Comparison of ENCODE assay signal across 8 cellular contexts in the genomic region with DNA sequence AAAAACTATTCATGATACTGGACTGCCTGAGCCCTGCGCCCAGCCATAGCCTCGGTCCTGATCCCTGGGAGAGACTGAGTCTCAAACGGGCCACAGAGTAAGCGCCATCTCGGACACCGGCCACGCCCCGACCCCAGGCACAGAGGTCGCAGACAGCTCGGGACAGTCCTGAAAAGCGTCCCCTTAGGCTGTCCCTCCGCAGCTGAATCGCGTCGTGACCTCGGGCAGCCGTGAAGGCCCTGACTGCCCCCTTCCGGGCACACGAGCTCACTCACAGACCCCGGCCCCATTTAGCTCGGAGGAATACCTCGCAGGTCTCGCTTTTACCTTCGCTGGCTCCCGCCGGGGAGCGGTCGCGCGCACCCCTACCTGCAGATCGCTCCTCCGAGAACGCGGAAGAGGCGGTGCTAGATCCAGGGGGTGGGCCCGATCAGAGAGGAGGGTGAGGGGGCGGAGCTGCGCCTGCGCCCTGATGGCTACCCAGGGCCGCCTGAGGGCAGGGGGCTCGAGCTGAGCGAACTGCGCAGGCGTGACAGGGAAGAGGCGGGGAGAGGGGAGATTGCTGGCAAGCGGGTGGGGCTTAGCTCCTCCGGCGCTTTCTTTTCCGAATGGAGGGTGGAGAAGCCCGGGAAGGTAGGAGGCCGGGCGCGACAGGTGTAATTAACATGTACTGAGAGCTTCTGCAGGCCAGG. TPM values are rescaled to one million over a fixed set of nuclear protein-coding genes. Genes with fewer than 3 reads are reported as not detected.
DNase-seq lines count a peak whose midpoint lies in the region; ATAC-seq and TF ChIP-seq lines count a peak whose summit lies in the region.

A gene (minus strand): TSS at position 411 of the 692 bp plus-strand sequence. CDS start 20,941 bp downstream, outside the sequence.

- no peaks in the 10 kb centered on the region for H3K36me3 ChIP-seq in ACC112 (ENCODE audit: insufficient read depth, low read length)
- no peaks in the 10 kb centered on the region for H3K36me3 ChIP-seq in WERI-Rb-1
- peaks cover 8% of the 10 kb centered on the region for H3K36me3 ChIP-seq in mammary epithelial cell (ENCODE audit: insufficient read depth, low read length)

- peak; percentile 98 for DNase-seq in NCI-H2196 (lab: John Stamatoyannopoulos, UW; ENCODE audit: unreplicated experiment)
- peak; percentile 98 for DNase-seq in WERI-Rb-1
- peak; percentile 93 for DNase-seq in mammary epithelial cell

- no peaks in the 10 kb centered on the region for H4K20me1 ChIP-seq in mammary epithelial cell (ENCODE audit: insufficient read depth, low read length)

- no peaks in the 10 kb centered on the region for H3K79me2 ChIP-seq in ACC112 (ENCODE audit: control insufficient read depth, insufficient read depth, low read length, unreplicated experiment)
- H3K79me2 ChIP-seq in mammary epithelial cell (ENCODE audit: insufficient read depth, low read length), result peaks cover 45% of the 10 kb centered on the region

- CTCF ChIA-PET in mammary epithelial cell (lab: Charles Lee; ENCODE audit: low non-redundant PET), result no interaction called here

- H3K27ac ChIP-seq in ACC112 (ENCODE audit: low read depth, low read length) (no peak within 1 kb of the TSS), WERI-Rb-1 (peak within 1 kb of the TSS; percentile 47), mammary epithelial cell (ENCODE audit: insufficient read depth, low read depth, low read length) (peak within 1 kb of the TSS; percentile 49), skin epidermis (peak within 1 kb of the TSS in 20 of 21 experiments; percentile 55 to 95 (median 86))

- H3K4me3 ChIP-seq in ACC112 (ENCODE audit: low read depth, low read length) (peak within 1 kb of the TSS; percentile 86), WERI-Rb-1 (ENCODE audit: low read depth, low read length) (peak within 1 kb of the TSS; percentile 72), mammary epithelial cell (replicated peaks in 1 of 3; ENCODE audit: insufficient read depth in 1 of 3, low read depth in 2 of 3, low read length in 3 of 3) (peak within 1 kb of the TSS; percentile 81 to 98 (median 98)), iPS-18c (ENCODE audit: insufficient read depth, low read depth, low read length) (peak within 1 kb of the TSS; percentile 89), skin epidermis (peak within 1 kb of the TSS; percentile 57 to 92 (median 68))

- TSS peak; percentile 50 for BruUV-seq in mammary epithelial cell (replicated peaks; lab: Mats Ljungman, UMichigan)

- TF ChIP-seq CTCF in WERI-Rb-1 (IDR thresholded peaks at IDR 0.05; ENCODE audit: low read depth, low read length) (no peak), mammary epithelial cell (conservative IDR thresholded peaks at IDR 0.05 in 1 of 2, IDR thresholded peaks at IDR 0.05 in 1 of 2; ENCODE audit: extremely low read depth in 1 of 2, insufficient read depth in 1 of 2, low read depth in 1 of 2, low read length in 2 of 2) (peak in 1 of 2 donors; percentile 17)

- intact Hi-C loops in mammary epithelial cell (cut with micrococcal nuclease), result loop anchor here (1.0 kb wide), 1 partner anchor 64 kb away; a partner anchor contains a TSS

- peak within 1 kb of the TSS; percentile 91 for H3K4me2 ChIP-seq in mammary epithelial cell (ENCODE audit: insufficient read depth, low read depth, low read length)

- H3K9me3 ChIP-seq in WERI-Rb-1 (ENCODE audit: severe bottlenecking) (no peaks in the 10 kb centered on the region), mammary epithelial cell (replicated peaks; ENCODE audit: insufficient read depth, low read length) (no peaks in the 10 kb centered on the region), iPS-18c (ENCODE audit: control insufficient read depth, insufficient read depth, low read length) (no peaks in the 10 kb centered on the region)

- in situ Hi-C loops in mammary epithelial cell (cut with MboI; ENCODE audit: low sequenced_read_pairs in 2 of 2), result no loop called here

- H3K27me3 ChIP-seq in ACC112 (ENCODE audit: insufficient read depth, low read length) (no peaks in the 10 kb centered on the region), WERI-Rb-1 (ENCODE audit: insufficient read depth, low read depth, severe bottlenecking) (no peaks in the 10 kb centered on the region), mammary epithelial cell (ENCODE audit: insufficient read depth, low read length) (no peaks in the 10 kb centered on the region)

- peak within 1 kb of the TSS; percentile 47 for H2AFZ ChIP-seq in ACC112 (ENCODE audit: low read length, unreplicated experiment)
- peak within 1 kb of the TSS; percentile 93 for H2AFZ ChIP-seq in mammary epithelial cell (ENCODE audit: low read depth, low read length)

- H3K9ac ChIP-seq in mammary epithelial cell (ENCODE audit: insufficient read depth, low read length), result peak within 1 kb of the TSS; percentile 83

- H3K4me1 ChIP-seq in ACC112 (ENCODE audit: control insufficient read depth, insufficient read depth, low read length, unreplicated experiment) (peaks cover 6% of the 10 kb centered on the region), mammary epithelial cell (ENCODE audit: insufficient read depth, low read length) (peaks cover 25% of the 10 kb centered on the region)

- dilution Hi-C loops in mammary epithelial cell (cut with HindIII; ENCODE audit: low sequenced_read_pairs), result no loop called here

- WGBS in mammary epithelial cell (ENCODE audit: low coverage, missing lambda C conversion rate), result 0% methylated on average over 15 of the region's 53 CpGs

- ATAC-seq in GM18861 (IDR thresholded peaks at IDR 0.05; ENCODE audit: unreplicated experiment) (peak; percentile 92), HG03097 (IDR thresholded peaks at IDR 0.05; ENCODE audit: low FRiP score, unreplicated experiment) (peak; percentile 91)

RNA-seq across cellular contexts. Expression of the gene that starts here (rescaled TPM):
- total RNA-seq in mammary epithelial cell, result 10 to 100 TPM; 21.7 to 50.0 TPM
- polyA plus RNA-seq in mammary epithelial cell, result 35.0 TPM
- 56.7 TPM for polyA minus RNA-seq in mammary epithelial cell
